In genomic region chr1:45116820-45117219, GRCh38 we compare ENCODE assay signal across 30 cellular contexts.
"Had no signal": no experiment of that assay in that cellular context is flagged by ENCODE, and none has a peak within 500 bp of the region (broad histone marks: within the 10 kb centered on the region; RNA-seq: fewer than 3 reads in every experiment).

No MANE protein-coding gene starts in this region.

- H3K4me1 ChIP-seq: ascending aorta, esophagus squamous epithelium, gastrocnemius medialis, parathyroid adenoma, suprapubic skin had no signal

- H3K9me3 Mint-ChIP-seq: activated T-helper 1 cell treated with anti-CD3 and anti-CD28 coated beads, Interleukin-12 subunit alpha, Interleukin-12 subunit beta, Interleukin-2, Interleukin-4 antibody, amounts not matched to agents 30 ng/mL and 10 ng/mL and 1 ng/mL, durations not matched to agents 14 hours and 24 hours and 36 hours; stimulated activated memory B cell treated with anti-CD40 and anti-IgM and Interleukin-4, amounts not matched to agents 10 μg/mL and 1 μg/mL and 100 μg/mL, for 72 hours had no signal

- DNase-seq: activated CD4-positive, alpha-beta T cell treated with anti-CD3 and anti-CD28 coated beads for 4 hours; activated CD4-positive, alpha-beta T cell treated with anti-CD3 and anti-CD28 coated beads, Interleukin-2, amount 50 U/mL, for 48 hours; activated CD4-positive, CD25-positive, alpha-beta regulatory T cell; activated gamma-delta T cell treated with Interleukin-2 at 50 U/mL for 16 hours; adrenal gland; brain microvascular endothelial cell; caudate nucleus; effector memory CD4-positive, alpha-beta T cell; esophagus squamous epithelium; gastrocnemius medialis; hippocampal formation; left ventricle myocardium superior; mammary epithelial cell; nucleus accumbens; stimulated activated CD4-positive, alpha-beta T cell treated with anti-CD3 and anti-CD28 coated beads, Interleukin-2, amount 100 ng/mL, for 24 hours; stomach; T-helper 1 cell; transverse colon had no signal

- H3K27ac ChIP-seq: adrenal gland, ascending aorta, brain microvascular endothelial cell, esophagus squamous epithelium, gastrocnemius medialis, parathyroid adenoma, stomach, suprapubic skin, transverse colon had no signal

- H3K9ac ChIP-seq: parathyroid adenoma had no signal

- H3K9me3 ChIP-seq: adrenal gland, ascending aorta, esophagus squamous epithelium, gastrocnemius medialis, stomach, suprapubic skin, transverse colon had no signal

- H3K36me3 ChIP-seq: adrenal gland, ascending aorta, brain microvascular endothelial cell, esophagus squamous epithelium, gastrocnemius medialis, stomach, suprapubic skin, transverse colon had no signal

- ATAC-seq: gastrocnemius medialis; left ventricle myocardium superior; sciatic nerve; stimulated activated memory B cell treated with anti-CD40 and anti-IgM and Interleukin-4, amounts not matched to agents 10 μg/mL and 1 μg/mL and 100 μg/mL, for 72 hours had no signal

- H3K27me3 ChIP-seq: adrenal gland, ascending aorta, brain microvascular endothelial cell, esophagus squamous epithelium, gastrocnemius medialis, stomach, suprapubic skin, transverse colon had no signal

- FAIRE-seq: colon, islet of Langerhans, small intestine, urothelium cell line had no signal

- H3K27ac Mint-ChIP-seq: activated naive CD8-positive, alpha-beta T cell; activated T-helper 1 cell treated with anti-CD3 and anti-CD28 coated beads, Interleukin-12 subunit alpha, Interleukin-12 subunit beta, Interleukin-2, Interleukin-4 antibody, amounts not matched to agents 30 ng/mL and 10 ng/mL and 1 ng/mL, durations not matched to agents 14 hours and 24 hours and 36 hours; mesothelial cell of epicardium; stimulated activated memory B cell treated with anti-CD40 and anti-IgM and Interleukin-4, amounts not matched to agents 10 μg/mL and 1 μg/mL and 100 μg/mL, for 72 hours had no signal

- H2AFZ ChIP-seq: parathyroid adenoma had no signal

- H3K79me2 ChIP-seq: parathyroid adenoma had no signal

- H3K4me3 ChIP-seq: adrenal gland, ascending aorta, esophagus squamous epithelium, gastrocnemius medialis, stomach, suprapubic skin, transverse colon had no signal

- H3K4me3 Mint-ChIP-seq: activated T-helper 1 cell treated with anti-CD3 and anti-CD28 coated beads, Interleukin-12 subunit alpha, Interleukin-12 subunit beta, Interleukin-2, Interleukin-4 antibody, amounts not matched to agents 30 ng/mL and 10 ng/mL and 1 ng/mL, durations not matched to agents 14 hours and 24 hours and 36 hours; mesothelial cell of epicardium; stimulated activated memory B cell treated with anti-CD40 and anti-IgM and Interleukin-4, amounts not matched to agents 10 μg/mL and 1 μg/mL and 100 μg/mL, for 72 hours had no signal

- H3K36me3 Mint-ChIP-seq: activated naive CD8-positive, alpha-beta T cell; stimulated activated memory B cell treated with anti-CD40 and anti-IgM and Interleukin-4, amounts not matched to agents 10 μg/mL and 1 μg/mL and 100 μg/mL, for 72 hours had no signal

- H3K4me1 Mint-ChIP-seq: mesothelial cell of epicardium had no signal
